21 cellular contexts compared by ENCODE assay signal in the genomic region with DNA sequence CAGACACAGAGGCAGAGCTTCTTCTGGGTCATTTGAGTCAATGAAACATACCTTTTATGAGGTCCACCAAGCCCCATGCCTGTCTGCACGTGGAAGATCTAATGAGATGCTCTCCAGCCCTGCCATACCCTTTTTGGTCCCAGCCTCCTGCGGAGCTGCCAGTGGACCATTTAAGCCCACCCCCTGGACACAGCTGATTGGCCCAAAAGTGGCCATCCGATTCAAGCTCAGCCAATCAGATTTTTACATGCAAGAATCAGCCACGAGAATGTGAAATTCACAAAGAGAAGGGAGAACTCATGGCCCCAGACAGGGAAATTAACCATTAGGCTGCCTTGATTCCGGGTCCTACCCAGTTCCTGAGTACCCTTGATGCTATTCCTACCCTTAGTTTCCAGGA.
DNase-seq lines count a peak whose midpoint lies in the region; ATAC-seq and TF ChIP-seq lines count a peak whose summit lies in the region.
"Had no signal": no experiment of that assay in that cellular context is flagged by ENCODE, and none has a peak within 500 bp of the region (broad histone marks: within the 10 kb centered on the region; RNA-seq: fewer than 3 reads in every experiment).

No MANE protein-coding gene starts in this region.

- no peaks in the 10 kb centered on the region for H3K4me1 Mint-ChIP-seq in type B pancreatic cell (ENCODE audit: unreplicated experiment)
- H3K4me1 Mint-ChIP-seq: CD8-positive, alpha-beta memory T cell had no signal

- H3K9me3 Mint-ChIP-seq in type B pancreatic cell, result peaks cover 9% of the 10 kb centered on the region

- H3K4me2 ChIP-seq in Karpas-422 (ENCODE audit: low read depth, low read length, poor library complexity, severe bottlenecking), result no peak overlapping the region
- no peak overlapping the region for H3K4me2 ChIP-seq in mesendoderm (ENCODE audit: low read length)
- H3K4me2 ChIP-seq: A549; BLaER1 treated with 17β-estradiol and CSF1 and Interleukin-3, amounts not matched to agents 10 nM and 100 nM had no signal

- H3K27ac Mint-ChIP-seq in type B pancreatic cell, result no peak overlapping the region

- no peak overlapping the region for H4K8ac ChIP-seq in mesendoderm (ENCODE audit: low read depth, low read length)

- H3K36me3 Mint-ChIP-seq in type B pancreatic cell, result no peaks in the 10 kb centered on the region
- H3K36me3 Mint-ChIP-seq: CD8-positive, alpha-beta memory T cell had no signal

- no peak overlapping the region for H2BK5ac ChIP-seq in mesendoderm (ENCODE audit: low read length)

- H3K4ac ChIP-seq in mesendoderm (ENCODE audit: low read depth, low read length), result no peak overlapping the region

- no peak overlapping the region for H3K4me3 Mint-ChIP-seq in type B pancreatic cell
- H3K4me3 Mint-ChIP-seq: CD8-positive, alpha-beta memory T cell had no signal

- H3K9me3 ChIP-seq in BE2C (no peaks in the 10 kb centered on the region), Karpas-422 (ENCODE audit: low read length) (no peaks in the 10 kb centered on the region), WERI-Rb-1 (ENCODE audit: severe bottlenecking) (peaks cover under 1% of the 10 kb centered on the region)
- H3K9me3 ChIP-seq: A549, HAP-1 had no signal

- H3K27me3 ChIP-seq in BE2C (no peaks in the 10 kb centered on the region), Karpas-422 (ENCODE audit: low read length) (no peaks in the 10 kb centered on the region), WERI-Rb-1 (ENCODE audit: insufficient read depth, low read depth, severe bottlenecking) (no peaks in the 10 kb centered on the region), mesendoderm (ENCODE audit: insufficient read depth, low read length, poor library complexity) (no peaks in the 10 kb centered on the region)
- H3K27me3 ChIP-seq: BLaER1 treated with 17β-estradiol and CSF1 and Interleukin-3, amounts not matched to agents 10 nM and 100 nM had no signal

- H2AFZ ChIP-seq in Karpas-422 (ENCODE audit: low read length), result no peak overlapping the region
- H2AFZ ChIP-seq: GM23248 had no signal

- no peaks in the 10 kb centered on the region for H3K79me1 ChIP-seq in mesendoderm (ENCODE audit: low read length)

- H3K79me2 ChIP-seq in Karpas-422 (ENCODE audit: low read length) (no peaks in the 10 kb centered on the region), mesendoderm (ENCODE audit: control insufficient read depth, insufficient read depth, low read length) (no peaks in the 10 kb centered on the region)

- H2BK120ac ChIP-seq in mesendoderm (ENCODE audit: low read depth, low read length), result no peak overlapping the region

- H3K56ac ChIP-seq in mesendoderm (ENCODE audit: low read length), result no peak overlapping the region

- no peak overlapping the region for H2AK5ac ChIP-seq in mesendoderm (ENCODE audit: low read length)

- H3K9ac ChIP-seq in Karpas-422 (ENCODE audit: low read length) (no peak overlapping the region), mesendoderm (ENCODE audit: low read length) (no peak overlapping the region)
- H3K9ac ChIP-seq: BLaER1 treated with 17β-estradiol and CSF1 and Interleukin-3, amounts not matched to agents 10 nM and 100 nM; GM23248 had no signal

- ATAC-seq in GM21526 (IDR thresholded peaks at IDR 0.05; ENCODE audit: low FRiP score, unreplicated experiment), result no peak
- ATAC-seq in HG02763 (IDR thresholded peaks at IDR 0.05; ENCODE audit: unreplicated experiment), result no peak
- ATAC-seq: A549 had no signal

- H4K20me1 ChIP-seq in Karpas-422 (ENCODE audit: insufficient read depth, low read depth, low read length), result no peaks in the 10 kb centered on the region
- H4K20me1 ChIP-seq: BLaER1 treated with 17β-estradiol and CSF1 and Interleukin-3, amounts not matched to agents 10 nM and 100 nM had no signal

- H3K4me1 ChIP-seq in BE2C (no peaks in the 10 kb centered on the region), Karpas-422 (ENCODE audit: low read length) (no peaks in the 10 kb centered on the region), mesendoderm (ENCODE audit: control insufficient read depth, low read depth, low read length) (peaks cover 2% of the 10 kb centered on the region)
- H3K4me1 ChIP-seq: A549; BLaER1 treated with 17β-estradiol and CSF1 and Interleukin-3, amounts not matched to agents 10 nM and 100 nM; HAP-1 had no signal

- TF ChIP-seq CTCF in BE2C (IDR thresholded peaks at IDR 0.05; ENCODE audit: low read depth, low read length), result no peak
- no peak for TF ChIP-seq CTCF in WERI-Rb-1 (IDR thresholded peaks at IDR 0.05; ENCODE audit: low read depth, low read length)
- no peak for TF ChIP-seq CTCF in type B pancreatic cell (conservative IDR thresholded peaks at IDR 0.05)

- no peaks in the 10 kb centered on the region for H3K9me2 ChIP-seq in Karpas-422 (replicated peaks; ENCODE audit: insufficient read depth, low read length)

- no peak overlapping the region for H4K5ac ChIP-seq in mesendoderm (ENCODE audit: low read length)

- H3K23ac ChIP-seq in mesendoderm (ENCODE audit: low read length), result no peak overlapping the region

- H2BK15ac ChIP-seq in mesendoderm (replicated peaks; ENCODE audit: low read depth), result no peak overlapping the region

- DNase-seq in BE2C (peak; percentile 32), Karpas-422 (peak; percentile 51), WERI-Rb-1 (peak; percentile 23), mesendoderm (peak; percentile 10), type B pancreatic cell (ENCODE audit: extremely low spot score, unreplicated experiment) (no peak), T-helper 9 cell (no peak)
- DNase-seq: CD8-positive, alpha-beta memory T cell; GM23248; KG1; NCI-H1048; NCI-H1436; NCI-H1930; NCI-H345; NCI-H524 treated with DMSO at 0.1 percent for 48 hours; NK-92 treated with Interleukin-12 subunit alpha and Interleukin-12 subunit beta, amount 100 ng/mL, for 24 hours; Right ventricle myocardium superior had no signal

- H3K4me3 ChIP-seq in BE2C (ENCODE audit: low read depth, low read length), result no peak overlapping the region
- no peak overlapping the region for H3K4me3 ChIP-seq in Karpas-422 (ENCODE audit: low read length)
- H3K4me3 ChIP-seq in WERI-Rb-1 (ENCODE audit: low read depth, low read length), result no peak overlapping the region
- no peak overlapping the region for H3K4me3 ChIP-seq in mesendoderm (ENCODE audit: low read length)
- H3K4me3 ChIP-seq: A549; BLaER1 treated with 17β-estradiol and CSF1 and Interleukin-3, amounts not matched to agents 10 nM and 100 nM; GM23248; HAP-1 had no signal

- no peak overlapping the region for H3K18ac ChIP-seq in mesendoderm (ENCODE audit: low read length)

- no CpG with 5 or more reads among the region's 5 CpGs for WGBS in mesendoderm (ENCODE audit: extremely low coverage, insufficient coverage, low lambda C conversion rate)

- H3K27ac ChIP-seq in Karpas-422 (ENCODE audit: low read length) (no peak overlapping the region), WERI-Rb-1 (no peak overlapping the region), mesendoderm (ENCODE audit: low read depth, low read length) (no peak overlapping the region)
- H3K27ac ChIP-seq: A549; BLaER1 treated with 17β-estradiol and CSF1 and Interleukin-3, amounts not matched to agents 10 nM and 100 nM; GM23248 had no signal

- H3K27me3 Mint-ChIP-seq in type B pancreatic cell, result no peaks in the 10 kb centered on the region

- H3K36me3 ChIP-seq in BE2C (no peaks in the 10 kb centered on the region), Karpas-422 (ENCODE audit: insufficient read depth, low read length) (no peaks in the 10 kb centered on the region), WERI-Rb-1 (no peaks in the 10 kb centered on the region), mesendoderm (ENCODE audit: control insufficient read depth, insufficient read depth, low read length) (no peaks in the 10 kb centered on the region)
- H3K36me3 ChIP-seq: BLaER1 treated with 17β-estradiol and CSF1 and Interleukin-3, amounts not matched to agents 10 nM and 100 nM; HAP-1 had no signal

Comparison
In these comparisons a context has a peak if more than half of its experiments do, and no peak if none do; other contexts are left out.
1. DNase-seq: peak in BE2C (single experiment), Karpas-422 (single experiment), WERI-Rb-1 (single experiment) and mesendoderm (single experiment); none in type B pancreatic cell (single experiment) and T-helper 9 cell (single experiment).